In the genomic region with DNA sequence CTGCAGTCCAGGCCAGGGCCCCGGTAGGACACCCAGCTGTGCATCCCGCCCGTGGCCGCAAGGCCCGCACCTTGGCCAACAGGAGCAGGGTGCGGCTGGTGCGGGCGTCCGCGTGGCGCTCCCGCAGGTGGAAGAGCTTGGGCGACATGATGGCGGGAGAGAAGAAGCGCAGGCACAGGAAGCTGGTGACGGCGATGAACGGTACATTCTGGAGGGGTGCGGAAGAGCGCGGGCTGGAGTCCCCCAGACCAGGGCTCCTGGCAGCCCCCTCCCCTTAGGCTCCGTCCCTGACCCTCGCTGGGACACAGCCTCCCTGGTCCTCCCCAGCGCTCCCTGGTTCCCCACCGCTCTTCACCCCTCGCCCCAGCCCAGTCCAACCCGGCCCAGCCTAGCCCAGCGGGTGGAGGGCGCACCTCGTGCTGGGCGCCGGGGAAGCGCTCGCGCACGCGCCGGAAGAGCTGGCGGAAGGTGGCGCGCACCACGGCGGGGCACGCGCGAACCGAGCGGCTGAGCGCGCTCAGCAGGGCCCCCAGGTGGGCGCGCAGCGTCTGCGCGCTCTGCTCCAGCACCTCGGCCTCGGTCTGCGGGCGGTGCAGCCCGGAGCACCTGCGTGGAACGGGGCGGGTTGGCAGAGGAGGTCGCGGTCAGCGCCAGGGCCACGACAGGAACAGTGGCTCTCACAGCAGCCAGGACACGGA, we compare ENCODE assay signal across 13 cellular contexts. TPM values are rescaled to one million over a fixed set of nuclear protein-coding genes. Genes with fewer than 3 reads are reported as not detected.
DNase-seq lines count a peak whose midpoint lies in the region; ATAC-seq and TF ChIP-seq lines count a peak whose summit lies in the region.
"Not testable (repeated sequence)": the region's sequence is repeated elsewhere in the genome, so short reads cannot be mapped to it uniquely, and the experiment has no call there.
"Had no signal": no experiment of that assay in that cellular context is flagged by ENCODE, and none has a peak within 500 bp of the region (broad histone marks: within the 10 kb centered on the region; RNA-seq: fewer than 3 reads in every experiment).

No MANE protein-coding gene starts in this region.

- not testable (repeated sequence) for H3K27ac Mint-ChIP-seq in activated CD8-positive, alpha-beta memory T cell treated with anti-CD3 and anti-CD28 coated beads, Interleukin-2, amount 10 ng/mL, durations not matched to agents 7 days and 5 days

- not testable (repeated sequence) for H3K36me3 Mint-ChIP-seq in activated CD8-positive, alpha-beta memory T cell treated with anti-CD3 and anti-CD28 coated beads, Interleukin-2, amount 10 ng/mL, durations not matched to agents 7 days and 5 days

- not testable (repeated sequence) for H3K4me3 ChIP-seq in upper lobe of left lung

- not testable (repeated sequence) for H3K4me1 Mint-ChIP-seq in activated CD8-positive, alpha-beta memory T cell treated with anti-CD3 and anti-CD28 coated beads, Interleukin-2, amount 10 ng/mL, durations not matched to agents 7 days and 5 days

- WGBS in upper lobe of left lung, 2 donors, result no CpG with 5 or more reads among the region's 68 CpGs

- TF ChIP-seq CTCF in upper lobe of left lung (IDR thresholded peaks at IDR 0.05), result not testable (repeated sequence)

- not testable (repeated sequence) for TF ChIP-seq POLR2A in upper lobe of left lung (IDR thresholded peaks at IDR 0.05)

- not testable (repeated sequence) for H3K27ac ChIP-seq in upper lobe of left lung

- H3K4me1 ChIP-seq in upper lobe of left lung, result not testable (repeated sequence)

- not testable (repeated sequence) for DNase-seq in activated CD8-positive, alpha-beta memory T cell treated with anti-CD3 and anti-CD28 coated beads, Interleukin-2, amount 10 ng/mL, durations not matched to agents 7 days and 5 days; left colon; upper lobe of left lung

- intact Hi-C loops in left colon (cut with DNase I, micrococcal nuclease), result not testable (repeated sequence)

- TF ChIP-seq EP300 in upper lobe of left lung (IDR thresholded peaks at IDR 0.05), result not testable (repeated sequence)

- not testable (repeated sequence) for H3K27me3 ChIP-seq in upper lobe of left lung

- H3K9me3 Mint-ChIP-seq in activated CD8-positive, alpha-beta memory T cell treated with anti-CD3 and anti-CD28 coated beads, Interleukin-2, amount 10 ng/mL, durations not matched to agents 7 days and 5 days (ENCODE audit: low read depth), result not testable (repeated sequence)

- not testable (repeated sequence) for H3K9me3 ChIP-seq in upper lobe of left lung

- ATAC-seq in GM18520 (IDR thresholded peaks at IDR 0.05; ENCODE audit: unreplicated experiment), result peak; percentile 64
- ATAC-seq in GM19463 (IDR thresholded peaks at IDR 0.05; ENCODE audit: unreplicated experiment), result peak; percentile 62
- ATAC-seq in HG02571 (IDR thresholded peaks at IDR 0.05; ENCODE audit: unreplicated experiment), result peak; percentile 44
- ATAC-seq in HG03045 (IDR thresholded peaks at IDR 0.05; ENCODE audit: unreplicated experiment), result peak; percentile 56
- ATAC-seq in HG03460 (IDR thresholded peaks at IDR 0.05; ENCODE audit: unreplicated experiment), result peak; percentile 63
- peak; percentile 76 for ATAC-seq in activated CD8-positive, alpha-beta memory T cell treated with anti-CD3 and anti-CD28 coated beads, Interleukin-2, amount 10 ng/mL, durations not matched to agents 7 days and 5 days
- ATAC-seq in left colon, result peak; percentile 33
- peak; percentile 0 to 63 for ATAC-seq in upper lobe of left lung (ENCODE audit: low FRiP score in 2 of 2)

- CTCF ChIA-PET in activated CD8-positive, alpha-beta memory T cell treated with anti-CD3 and anti-CD28 coated beads, Interleukin-2, amount 10 ng/mL, durations not matched to agents 7 days and 5 days (lab: Charles Lee), result not testable (repeated sequence)

- H3K4me3 Mint-ChIP-seq in activated CD8-positive, alpha-beta memory T cell treated with anti-CD3 and anti-CD28 coated beads, Interleukin-2, amount 10 ng/mL, durations not matched to agents 7 days and 5 days, result not testable (repeated sequence)

- H3K36me3 ChIP-seq in upper lobe of left lung, result not testable (repeated sequence)

- not testable (repeated sequence) for H3K27me3 Mint-ChIP-seq in activated CD8-positive, alpha-beta memory T cell treated with anti-CD3 and anti-CD28 coated beads, Interleukin-2, amount 10 ng/mL, durations not matched to agents 7 days and 5 days

RNA-seq across cellular contexts. Expression of gene POLR2J3, which starts 21.4 kb away (rescaled TPM):
- 10 to 100 TPM; 35.4 to 51.0 TPM for total RNA-seq in activated CD8-positive, alpha-beta memory T cell treated with anti-CD3 and anti-CD28 coated beads, Interleukin-2, amount 10 ng/mL, durations not matched to agents 7 days and 5 days
- total RNA-seq in left colon, result 10 to 100 TPM; 24.1 to 27.1 TPM
- total RNA-seq in upper lobe of left lung, result 100 to 1,000 TPM in 1 of 6 donors, 10 to 100 TPM in 5; 17.2 to 147 (median 32.8) TPM

RNA-seq across cellular contexts. Expression of gene RASA4, which starts 22.8 kb away (rescaled TPM):
- 10 to 100 TPM; 29.2 to 39.3 TPM for total RNA-seq in activated CD8-positive, alpha-beta memory T cell treated with anti-CD3 and anti-CD28 coated beads, Interleukin-2, amount 10 ng/mL, durations not matched to agents 7 days and 5 days
- 10 to 100 TPM; 16.7 to 31.9 TPM for total RNA-seq in left colon
- 100 to 1,000 TPM in 1 of 6 donors, 10 to 100 TPM in 4, 1 to 10 TPM in 1; 8.7 to 132 (median 41.7) TPM for total RNA-seq in upper lobe of left lung

RNA-seq across cellular contexts. Expression of gene SPDYE2, which starts 42.8 kb away (rescaled TPM):
- total RNA-seq in activated CD8-positive, alpha-beta memory T cell treated with anti-CD3 and anti-CD28 coated beads, Interleukin-2, amount 10 ng/mL, durations not matched to agents 7 days and 5 days, result under 1 TPM in 1 of 2 experiments, not detected in 1; 0.29 TPM
- total RNA-seq in left colon (not detected), upper lobe of left lung (1 to 10 TPM in 1 of 6 donors, under 1 TPM in 1, not detected in 4; 0.23 to 1.1 TPM)
- total RNA-seq: Caco-2; H4; HT1080; occipital lobe; T-helper 1 cell treated with Interleukin-12 subunit alpha and Interleukin-12 subunit beta and Interleukin-4 antibody, amounts not matched to agents 30 ng/mL and 1 ng/mL, for 36 hours had no signal

RNA-seq across cellular contexts. Expression of gene UPK3BL1, which starts 48.8 kb away (rescaled TPM):
- total RNA-seq in activated CD8-positive, alpha-beta memory T cell treated with anti-CD3 and anti-CD28 coated beads, Interleukin-2, amount 10 ng/mL, durations not matched to agents 7 days and 5 days, result 10 to 100 TPM; 20.8 to 30.7 TPM
- 10 to 100 TPM in 1 of 2 donors, 1 to 10 TPM in 1; 6.3 to 27.5 TPM for total RNA-seq in left colon
- 10 to 100 TPM; 17.0 to 99.3 (median 30.0) TPM for total RNA-seq in upper lobe of left lung

RNA-seq across cellular contexts. Expression of gene UPK3BL2, which starts 50.3 kb away (rescaled TPM):
- total RNA-seq in activated CD8-positive, alpha-beta memory T cell treated with anti-CD3 and anti-CD28 coated beads, Interleukin-2, amount 10 ng/mL, durations not matched to agents 7 days and 5 days, result 10 to 100 TPM; 11.0 to 11.6 TPM
- total RNA-seq in left colon (10 to 100 TPM; 13.4 to 20.7 TPM), upper lobe of left lung (10 to 100 TPM in 4 of 6 donors, 1 to 10 TPM in 2; 3.0 to 30.4 (median 16.6) TPM)
